ENCODE assay signal across 25 cellular contexts in genomic region chr4:163901305-163901704, GRCh38.
"Had no signal": no experiment of that assay in that cellular context is flagged by ENCODE, and none has a peak within 500 bp of the region (broad histone marks: within the 10 kb centered on the region; RNA-seq: fewer than 3 reads in every experiment).

No MANE protein-coding gene starts in this region.

- H3K9me3 ChIP-seq: lower lobe of right lung, neutrophil, pancreas, testis, tibial artery had no signal

- H3K4me3 Mint-ChIP-seq: immature natural killer cell, natural killer cell, neural crest cell, type B pancreatic cell had no signal

- H3K36me3 ChIP-seq: lower lobe of right lung, neutrophil, pancreas, tibial artery had no signal

- H3K36me3 Mint-ChIP-seq: immature natural killer cell, type B pancreatic cell had no signal

- H3K27ac Mint-ChIP-seq: immature natural killer cell, natural killer cell, type B pancreatic cell had no signal

- H3K4me1 Mint-ChIP-seq: natural killer cell, neural crest cell had no signal

- H3K4me1 ChIP-seq: lower lobe of right lung, pancreas, testis, tibial artery had no signal

- H3K4me3 ChIP-seq: coronary artery, lower lobe of right lung, pancreas, smooth muscle cell, testis, tibial artery had no signal

- H3K27me3 Mint-ChIP-seq: type B pancreatic cell had no signal

- H3K9me3 Mint-ChIP-seq: type B pancreatic cell had no signal

- H3K27ac ChIP-seq: coronary artery, lower lobe of right lung, neutrophil, pancreas, testis, tibial artery had no signal

- DNase-seq: dermis blood vessel endothelial cell; effector memory CD4-positive, alpha-beta T cell; hypothalamus; immature natural killer cell; islet precursor cell; kidney glomerular epithelial cell; left colon; left ventricle myocardium superior; lower lobe of right lung; natural killer cell; pancreas; stimulated activated CD4-positive, alpha-beta T cell treated with anti-CD3 and anti-CD28 coated beads, Interleukin-12 subunit alpha, Interleukin-12 subunit beta, amount 100 ng/mL, for 4 hours; stimulated activated CD4-positive, alpha-beta T cell treated with anti-CD3 and anti-CD28 coated beads, Interleukin-1b, Interleukin-23, amount 100 ng/mL, for 48 hours; stimulated activated CD4-positive, alpha-beta T cell treated with anti-CD3 and anti-CD28 coated beads, Interleukin-4, amount 100 ng/mL, for 1 hour; stimulated activated CD8-positive, alpha-beta memory T cell treated with anti-CD3 and anti-CD28 coated beads, Interleukin-4, amount 100 ng/mL, for 48 hours; stimulated activated naive CD8-positive, alpha-beta T cell treated with anti-CD3 and anti-CD28 coated beads, Interleukin-15, Interleukin-2, amounts not matched to agents 100 U/mL and 50 U/mL, for 24 hours; substantia nigra; testis; tibial artery had no signal

- H3K4me2 ChIP-seq: smooth muscle cell had no signal

- ATAC-seq: left colon; left ventricle myocardium superior; lower lobe of right lung; natural killer cell; pancreas; sciatic nerve; stimulated activated naive CD8-positive, alpha-beta T cell treated with anti-CD3 and anti-CD28 coated beads, Interleukin-15, Interleukin-2, amounts not matched to agents 100 U/mL and 50 U/mL, for 24 hours had no signal

- H3K27me3 ChIP-seq: neutrophil, pancreas, testis, tibial artery had no signal
